Comparison of ENCODE assay signal across 9 cellular contexts in the genomic region with DNA sequence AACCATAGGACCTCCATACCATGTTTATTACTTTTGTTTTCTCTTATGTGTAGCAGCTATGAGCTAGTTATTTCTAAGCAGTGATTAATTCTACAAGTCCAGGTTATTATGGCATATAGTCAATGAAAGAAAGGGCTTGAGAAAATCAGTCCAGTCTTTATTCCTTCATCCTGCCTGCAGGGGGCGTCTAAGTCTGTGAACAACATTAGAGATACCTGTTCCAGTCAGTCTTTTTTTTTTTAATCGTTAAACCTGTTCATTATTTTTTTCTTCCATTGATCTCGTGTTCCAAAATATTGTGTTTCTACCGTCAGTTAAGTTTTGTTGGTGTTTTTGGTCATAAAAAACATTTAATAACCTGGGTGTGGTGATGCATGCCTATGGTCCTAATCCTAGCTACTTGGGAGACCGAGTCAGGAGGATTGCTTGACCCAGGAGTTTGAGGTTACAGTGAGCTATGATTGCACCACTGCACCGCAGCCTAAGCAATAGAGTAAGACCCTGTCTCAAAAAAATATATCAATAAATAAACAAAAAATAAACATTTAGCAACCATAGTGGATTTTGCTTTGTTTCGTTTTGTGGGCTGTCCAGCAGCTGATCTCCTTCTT. TPM values are rescaled to one million over a fixed set of nuclear protein-coding genes. Genes with fewer than 3 reads are reported as not detected.
A peak's percentile ranks its signal among the peaks of the same experiment; 100 is the strongest.
DNase-seq lines count a peak whose midpoint lies in the region; ATAC-seq and TF ChIP-seq lines count a peak whose summit lies in the region.
"Had no signal": no experiment of that assay in that cellular context is flagged by ENCODE, and none has a peak within 500 bp of the region (broad histone marks: within the 10 kb centered on the region; RNA-seq: fewer than 3 reads in every experiment).

No MANE protein-coding gene starts in this region.

- no peak overlapping the region for H3K27ac ChIP-seq in adrenal gland
- H3K27ac ChIP-seq: epithelial cell of prostate had no signal

- H3K36me3 Mint-ChIP-seq in T-helper 17 cell (ENCODE audit: low read depth) (no peaks in the 10 kb centered on the region), immature natural killer cell (no peaks in the 10 kb centered on the region)

- H3K9me3 ChIP-seq in T-helper 17 cell (ENCODE audit: control insufficient read depth, low read length, poor library complexity, severe bottlenecking) (no peaks in the 10 kb centered on the region), adrenal gland (replicated peaks in 1 of 3) (no peaks in the 10 kb centered on the region)

- H3K27me3 Mint-ChIP-seq in T-helper 17 cell (no peaks in the 10 kb centered on the region), immature natural killer cell (ENCODE audit: low read depth in 3 of 3) (peaks cover 0 to 2% (median 0%) of the 10 kb centered on the region in 3 donors)

- H3K4me3 Mint-ChIP-seq in T-helper 17 cell (no peak overlapping the region), immature natural killer cell (no peak overlapping the region)

- peak; percentile 7 for TF ChIP-seq CTCF in GM12801 (IDR thresholded peaks at IDR 0.05; ENCODE audit: extremely low read depth, insufficient read length)
- peak; percentile 35 to 78 (median 64) for TF ChIP-seq CTCF in adrenal gland (IDR thresholded peaks at IDR 0.05)

- no peak overlapping the region for H3K4me3 ChIP-seq in adrenal gland

- TF ChIP-seq POLR2A in adrenal gland (IDR thresholded peaks at IDR 0.05), result no peak

- intact Hi-C loops in adrenal gland (cut with DNase I), result no loop called here

- H3K36me3 ChIP-seq in adrenal gland (replicated peaks in 1 of 2), result no peaks in the 10 kb centered on the region

- no peak overlapping the region for H3K27ac Mint-ChIP-seq in T-helper 17 cell
- H3K27ac Mint-ChIP-seq in immature natural killer cell, result no peak overlapping the region

- no peaks in the 10 kb centered on the region for H3K9me3 Mint-ChIP-seq in immature natural killer cell

- WGBS in adrenal gland, 4 donors, result 44 to 51% (median 50%) methylated on average over 7 of the region's 7 CpGs

- DNase-seq in NCI-H128 (lab: John Stamatoyannopoulos, UW; ENCODE audit: unreplicated experiment) (peak; percentile 35), T-helper 17 cell (peak; percentile 57 to 70 (median 59)), adrenal gland (peak; percentile 42 to 78 (median 55)), immature natural killer cell (peak; percentile 61 to 71 (median 68))
- peak; percentile 80 for DNase-seq in stimulated activated CD4-positive, alpha-beta T cell treated with anti-CD3 and anti-CD28 coated beads, Interleukin-1b, Interleukin-23, amount 100 ng/mL, for 48 hours

- H3K4me1 Mint-ChIP-seq in T-helper 17 cell (peaks cover 24% of the 10 kb centered on the region), immature natural killer cell (peaks cover 17 to 19% of the 10 kb centered on the region in 2 donors)

- ATAC-seq in T-helper 17 cell (peak; percentile 77), GM18498 (IDR thresholded peaks at IDR 0.05; ENCODE audit: unreplicated experiment) (no peak), HG03342 (IDR thresholded peaks at IDR 0.05; ENCODE audit: unreplicated experiment) (no peak)

- no peaks in the 10 kb centered on the region for H3K4me1 ChIP-seq in adrenal gland (replicated peaks in 1 of 2)

- no peaks in the 10 kb centered on the region for H3K27me3 ChIP-seq in adrenal gland

RNA-seq across cellular contexts. Expression of a gene that starts 29.4 kb away (rescaled TPM):
- total RNA-seq in T-helper 17 cell (100 to 1,000 TPM; 152 to 172 TPM), adrenal gland (1 to 10 TPM in 5 of 8 donors, under 1 TPM in 3; 0.18 to 6.7 (median 1.2) TPM)
- polyA plus RNA-seq in adrenal gland (1 to 10 TPM; 1.2 to 4.2 (median 1.9) TPM), immature natural killer cell (100 to 1,000 TPM; 246 to 341 (median 325) TPM)

RNA-seq across cellular contexts. Expression of a gene that starts 57.3 kb away (rescaled TPM):
- total RNA-seq in T-helper 17 cell, result under 1 TPM; 0.02 to 0.16 TPM
- total RNA-seq in adrenal gland, result 1 to 10 TPM; 1.1 to 4.8 (median 2.2) TPM
- 1 to 10 TPM in 2 of 3 donors, under 1 TPM in 1; 0.67 to 2.9 (median 1.9) TPM for polyA plus RNA-seq in adrenal gland
- not detected for polyA plus RNA-seq in immature natural killer cell

Comparison
In these comparisons a context has a peak if more than half of its experiments do, and no peak if none do; other contexts are left out.
1. RNA of a gene that starts 29.4 kb away (total RNA-seq): 152 to 172 TPM in T-helper 17 cell; 0.18 to 6.7 TPM in adrenal gland; every median in the first group is over 10 times any median in the second.
2. Peak in every context shown above with its lines, with median percentiles within 50 percentile points of each other: DNase-seq.